9 cellular contexts compared by ENCODE assay signal in genomic region chr14:87869619-87870583, GRCh38.
DNase-seq lines count a peak whose midpoint lies in the region; ATAC-seq and TF ChIP-seq lines count a peak whose summit lies in the region.
"Had no signal": no experiment of that assay in that cellular context is flagged by ENCODE, and none has a peak within 500 bp of the region (broad histone marks: within the 10 kb centered on the region; RNA-seq: fewer than 3 reads in every experiment).

No MANE protein-coding gene starts in this region.

- 76 to 80% methylated on average over 4 of the region's 4 CpGs for WGBS in aorta, 2 donors
- 80 to 85% (median 85%) methylated on average over 4 of the region's 4 CpGs for WGBS in adrenal gland, 4 donors

- ATAC-seq in natural killer cell treated with Interleukin-12 subunit alpha and Interleukin-12 subunit beta and Interleukin-15 and Interleukin-18, amount 100 ng/mL, for 72 hours, result peak; percentile 58 to 74
- ATAC-seq in natural killer cell (no peak), HG03442 (IDR thresholded peaks at IDR 0.05; ENCODE audit: unreplicated experiment) (peak; percentile 81), aorta (ENCODE audit: low FRiP score) (peak; percentile 55)
- ATAC-seq in naive thymus-derived CD4-positive, alpha-beta T cell, result no peak

- H3K4me1 Mint-ChIP-seq in natural killer cell treated with Interleukin-12 subunit alpha and Interleukin-12 subunit beta and Interleukin-15 and Interleukin-18, amount 100 ng/mL, for 72 hours (ENCODE audit: low read depth in 2 of 2), result no peaks in the 10 kb centered on the region
- H3K4me1 Mint-ChIP-seq in natural killer cell, result no peaks in the 10 kb centered on the region
- H3K4me1 Mint-ChIP-seq in naive thymus-derived CD4-positive, alpha-beta T cell, result peaks cover 0 to 1% (median 0%) of the 10 kb centered on the region in 7 donors

- no peak for TF ChIP-seq POLR2A in adrenal gland (IDR thresholded peaks at IDR 0.05)

- H3K4me3 ChIP-seq in choroid plexus epithelial cell (ENCODE audit: low read depth, low read length) (no peak overlapping the region), aorta (ENCODE audit: low read length in 2 of 2) (no peak overlapping the region), adrenal gland (no peak overlapping the region)
- H3K4me3 ChIP-seq in naive thymus-derived CD4-positive, alpha-beta T cell (ENCODE audit: low read length), result no peak overlapping the region

- CTCF ChIA-PET in naive thymus-derived CD4-positive, alpha-beta T cell (lab: Charles Lee), result no interaction called here

- no peak for TF ChIP-seq CTCF in natural killer cell (IDR thresholded peaks at IDR 0.05)
- TF ChIP-seq CTCF in choroid plexus epithelial cell (conservative IDR thresholded peaks at IDR 0.05; ENCODE audit: low read depth, low read length), result no peak
- no peak for TF ChIP-seq CTCF in adrenal gland (IDR thresholded peaks at IDR 0.05)

- intact Hi-C loops in natural killer cell (cut with micrococcal nuclease) (no loop called here), aorta (cut with DNase I) (no loop called here), adrenal gland (cut with DNase I) (no loop called here)
- intact Hi-C loops in naive thymus-derived CD4-positive, alpha-beta T cell (cut with micrococcal nuclease), result no loop called here

- H3K9me3 ChIP-seq in aorta (ENCODE audit: control insufficient read depth, low read length) (no peaks in the 10 kb centered on the region), adrenal gland (replicated peaks in 1 of 3) (no peaks in the 10 kb centered on the region)
- H3K9me3 ChIP-seq in naive thymus-derived CD4-positive, alpha-beta T cell (ENCODE audit: control insufficient read depth in 2 of 3, low read length in 3 of 3), result no peaks in the 10 kb centered on the region

- POLR2A ChIA-PET in naive thymus-derived CD4-positive, alpha-beta T cell (lab: Charles Lee), result no interaction called here

- no peaks in the 10 kb centered on the region for H3K4me1 ChIP-seq in aorta (ENCODE audit: control insufficient read depth in 1 of 2, insufficient read depth in 2 of 2, low read length in 2 of 2)
- H3K4me1 ChIP-seq in naive thymus-derived CD4-positive, alpha-beta T cell (ENCODE audit: control insufficient read depth in 2 of 2, insufficient read depth in 2 of 2, low read length in 2 of 2), result no peaks in the 10 kb centered on the region
- H3K4me1 ChIP-seq in adrenal gland (replicated peaks in 1 of 2), result no peaks in the 10 kb centered on the region

- DNase-seq in natural killer cell treated with Interleukin-12 subunit alpha and Interleukin-12 subunit beta and Interleukin-15 and Interleukin-18, amount 100 ng/mL, for 72 hours (ENCODE audit: low spot score), result no peak
- DNase-seq in natural killer cell, result no peak
- peak; percentile 14 for DNase-seq in choroid plexus epithelial cell (ENCODE audit: low read depth)
- DNase-seq in aorta, result no peak
- DNase-seq in naive thymus-derived CD4-positive, alpha-beta T cell, result no peak
- no peak for DNase-seq in adrenal gland
- DNase-seq in RPMI8226, result no peak

- peaks cover 0 to 2% of the 10 kb centered on the region in 2 donors for H3K27me3 ChIP-seq in aorta (ENCODE audit: control insufficient read depth in 1 of 2, insufficient read depth in 2 of 2, low read length in 1 of 2)
- H3K27me3 ChIP-seq in naive thymus-derived CD4-positive, alpha-beta T cell (ENCODE audit: control insufficient read depth in 2 of 2, insufficient read depth in 2 of 2, low read length in 2 of 2), result no peaks in the 10 kb centered on the region
- H3K27me3 ChIP-seq in adrenal gland, result no peaks in the 10 kb centered on the region

- peaks cover 22 to 25% of the 10 kb centered on the region in 2 donors for H3K27me3 Mint-ChIP-seq in natural killer cell treated with Interleukin-12 subunit alpha and Interleukin-12 subunit beta and Interleukin-15 and Interleukin-18, amount 100 ng/mL, for 72 hours
- H3K27me3 Mint-ChIP-seq in natural killer cell (ENCODE audit: low read depth in 2 of 2), result peaks cover 17 to 25% of the 10 kb centered on the region in 2 donors
- H3K27me3 Mint-ChIP-seq in naive thymus-derived CD4-positive, alpha-beta T cell, result peaks cover 2 to 48% (median 16%) of the 10 kb centered on the region in 5 donors

- no peaks in the 10 kb centered on the region for H3K9me3 Mint-ChIP-seq in natural killer cell treated with Interleukin-12 subunit alpha and Interleukin-12 subunit beta and Interleukin-15 and Interleukin-18, amount 100 ng/mL, for 72 hours
- H3K9me3 Mint-ChIP-seq in natural killer cell, result no peaks in the 10 kb centered on the region
- peaks cover 0 to 5% (median 0%) of the 10 kb centered on the region in 11 donors for H3K9me3 Mint-ChIP-seq in naive thymus-derived CD4-positive, alpha-beta T cell

- H3K27ac Mint-ChIP-seq in natural killer cell treated with Interleukin-12 subunit alpha and Interleukin-12 subunit beta and Interleukin-15 and Interleukin-18, amount 100 ng/mL, for 72 hours, result no peak overlapping the region
- H3K27ac Mint-ChIP-seq in natural killer cell, result no peak overlapping the region
- H3K27ac Mint-ChIP-seq in naive thymus-derived CD4-positive, alpha-beta T cell, result no peak overlapping the region

- no peak overlapping the region for H3K4me3 Mint-ChIP-seq in natural killer cell treated with Interleukin-12 subunit alpha and Interleukin-12 subunit beta and Interleukin-15 and Interleukin-18, amount 100 ng/mL, for 72 hours
- no peak overlapping the region for H3K4me3 Mint-ChIP-seq in natural killer cell
- no peak overlapping the region for H3K4me3 Mint-ChIP-seq in naive thymus-derived CD4-positive, alpha-beta T cell

- H3K36me3 ChIP-seq in aorta (ENCODE audit: control insufficient read depth in 1 of 2, insufficient read depth in 2 of 2, low read length in 1 of 2) (no peaks in the 10 kb centered on the region), adrenal gland (replicated peaks in 1 of 2) (no peaks in the 10 kb centered on the region)
- H3K36me3 ChIP-seq in naive thymus-derived CD4-positive, alpha-beta T cell (ENCODE audit: control insufficient read depth in 2 of 3, insufficient read depth in 3 of 3, low read length in 3 of 3), result no peaks in the 10 kb centered on the region

- H3K27ac ChIP-seq in aorta (ENCODE audit: low read depth in 1 of 2, low read length in 2 of 2) (no peak overlapping the region), adrenal gland (no peak overlapping the region)
- H3K27ac ChIP-seq in naive thymus-derived CD4-positive, alpha-beta T cell (ENCODE audit: low read depth, low read length), result no peak overlapping the region
- H3K27ac ChIP-seq: HL-60 had no signal

- no peaks in the 10 kb centered on the region for H3K36me3 Mint-ChIP-seq in natural killer cell treated with Interleukin-12 subunit alpha and Interleukin-12 subunit beta and Interleukin-15 and Interleukin-18, amount 100 ng/mL, for 72 hours
- no peaks in the 10 kb centered on the region for H3K36me3 Mint-ChIP-seq in natural killer cell
- no peaks in the 10 kb centered on the region for H3K36me3 Mint-ChIP-seq in naive thymus-derived CD4-positive, alpha-beta T cell

Comparison
In these comparisons a context has a peak if more than half of its experiments do, and no peak if none do; other contexts are left out.
1. ATAC-seq: peak in natural killer cell treated with Interleukin-12 subunit alpha and Interleukin-12 subunit beta and Interleukin-15 and Interleukin-18, amount 100 ng/mL, for 72 hours (2 of 2), HG03442 (single experiment) and aorta (single experiment); none in natural killer cell (0 of 3) and naive thymus-derived CD4-positive, alpha-beta T cell (single experiment).